Comparison of ENCODE assay signal across 10 cellular contexts in genomic region chr7:16708980-16709379, GRCh38. TPM values are rescaled to one million over a fixed set of nuclear protein-coding genes. Genes with fewer than 3 reads are reported as not detected.
A peak's percentile ranks its signal among the peaks of the same experiment; 100 is the strongest.
DNase-seq lines count a peak whose midpoint lies in the region; ATAC-seq and TF ChIP-seq lines count a peak whose summit lies in the region.
"Had no signal": no experiment of that assay in that cellular context is flagged by ENCODE, and none has a peak within 500 bp of the region (broad histone marks: within the 10 kb centered on the region; RNA-seq: fewer than 3 reads in every experiment).

No MANE protein-coding gene starts in this region.

- no peak for ATAC-seq in activated T-cell treated with anti-CD3 and anti-CD28 coated beads, Interleukin-2, amount 50 U/mL, for 72 hours (replicated peaks in 1 of 2)
- no peak for ATAC-seq in T-helper 17 cell

- peaks cover 29% of the 10 kb centered on the region for H3K4me1 Mint-ChIP-seq in activated T-cell treated with anti-CD3 and anti-CD28 coated beads, Interleukin-2, amount 50 U/mL, for 72 hours (ENCODE audit: low read depth)
- H3K4me1 Mint-ChIP-seq in T-helper 17 cell: peaks cover 3% of the 10 kb centered on the region
- H3K4me1 Mint-ChIP-seq: naive B cell had no signal

- H3K36me3 Mint-ChIP-seq in activated T-cell treated with anti-CD3 and anti-CD28 coated beads, Interleukin-2, amount 50 U/mL, for 72 hours (ENCODE audit: insufficient read depth in 2 of 2): peaks cover 6 to 23% of the 10 kb centered on the region in 2 donors
- no peaks in the 10 kb centered on the region for H3K36me3 Mint-ChIP-seq in T-helper 17 cell (ENCODE audit: low read depth)

- H3K27ac Mint-ChIP-seq in activated T-cell treated with anti-CD3 and anti-CD28 coated beads, Interleukin-2, amount 50 U/mL, for 72 hours: peak overlapping the region; percentile 3
- H3K27ac Mint-ChIP-seq in T-helper 17 cell: no peak overlapping the region
- H3K27ac Mint-ChIP-seq: B cell had no signal

- no peaks in the 10 kb centered on the region for H3K9me3 ChIP-seq in T-helper 17 cell (ENCODE audit: control insufficient read depth, low read length, poor library complexity, severe bottlenecking)

- no peak overlapping the region for H3K4me3 ChIP-seq in foreskin fibroblast (ENCODE audit: low read depth in 1 of 2, low read length in 2 of 2)

- no peaks in the 10 kb centered on the region for H3K27me3 Mint-ChIP-seq in activated T-cell treated with anti-CD3 and anti-CD28 coated beads, Interleukin-2, amount 50 U/mL, for 72 hours (ENCODE audit: low read depth)
- no peaks in the 10 kb centered on the region for H3K27me3 Mint-ChIP-seq in T-helper 17 cell
- H3K27me3 Mint-ChIP-seq: B cell, naive B cell had no signal

- no peak for TF ChIP-seq CTCF in foreskin fibroblast (IDR thresholded peaks at IDR 0.05; ENCODE audit: low read depth, low read length)

- peaks cover 0 to 2% of the 10 kb centered on the region in 2 donors for H3K9me3 Mint-ChIP-seq in activated T-cell treated with anti-CD3 and anti-CD28 coated beads, Interleukin-2, amount 50 U/mL, for 72 hours

- DNase-seq in activated T-cell treated with anti-CD3 and anti-CD28 coated beads, Interleukin-2, amount 50 U/mL, for 72 hours: no peak
- no peak for DNase-seq in activated T-cell treated with anti-CD3 and anti-CD28 coated beads, Interleukin-2, amount 50 U/mL, for 1 hour
- DNase-seq in SKM-1 treated with dmso at 0.1 percent for 144 hours (lab: John Stamatoyannopoulos, UW; ENCODE audit: unreplicated experiment) (peak; percentile 46), foreskin fibroblast (peak; percentile 93), stromal cell of bone marrow (ENCODE audit: low read depth) (peak; percentile 96), T-helper 17 cell (no peak)
- DNase-seq in activated CD8-positive, alpha-beta memory T cell treated with anti-CD3 and anti-CD28 coated beads, Interleukin-2, amount 50 U/mL, for 4 hours: no peak
- DNase-seq in activated T-cell treated with anti-CD3 and anti-CD28 coated beads, Interleukin-2, amount 50 U/mL, for 48 hours: no peak
- DNase-seq: naive B cell had no signal

- H3K4me3 Mint-ChIP-seq in activated T-cell treated with anti-CD3 and anti-CD28 coated beads, Interleukin-2, amount 50 U/mL, for 72 hours: no peak overlapping the region
- H3K4me3 Mint-ChIP-seq in T-helper 17 cell: no peak overlapping the region
- H3K4me3 Mint-ChIP-seq: B cell had no signal

RNA-seq across cellular contexts. Expression of gene TSPAN13, which starts 44.6 kb away (rescaled TPM):
- total RNA-seq in activated T-cell treated with anti-CD3 and anti-CD28 coated beads, Interleukin-2, amount 50 U/mL, for 72 hours: 1 to 10 TPM; 1.1 to 1.2 TPM
- 1 to 10 TPM in 1 of 2 donors, under 1 TPM in 1; 0.42 to 1.4 TPM for total RNA-seq in T-helper 17 cell

Comparison
In these comparisons a context has a peak if more than half of its experiments do, and no peak if none do; other contexts are left out.
1. DNase-seq: peak in SKM-1 treated with dmso at 0.1 percent for 144 hours (single experiment), foreskin fibroblast (2 of 2) and stromal cell of bone marrow (single experiment); none in activated T-cell treated with anti-CD3 and anti-CD28 coated beads, Interleukin-2, amount 50 U/mL, for 72 hours (0 of 2), activated T-cell treated with anti-CD3 and anti-CD28 coated beads, Interleukin-2, amount 50 U/mL, for 1 hour (single experiment), activated CD8-positive, alpha-beta memory T cell treated with anti-CD3 and anti-CD28 coated beads, Interleukin-2, amount 50 U/mL, for 4 hours (single experiment), T-helper 17 cell (0 of 3) and activated T-cell treated with anti-CD3 and anti-CD28 coated beads, Interleukin-2, amount 50 U/mL, for 48 hours (0 of 2).